8 cellular contexts compared by ENCODE assay signal in the genomic region with DNA sequence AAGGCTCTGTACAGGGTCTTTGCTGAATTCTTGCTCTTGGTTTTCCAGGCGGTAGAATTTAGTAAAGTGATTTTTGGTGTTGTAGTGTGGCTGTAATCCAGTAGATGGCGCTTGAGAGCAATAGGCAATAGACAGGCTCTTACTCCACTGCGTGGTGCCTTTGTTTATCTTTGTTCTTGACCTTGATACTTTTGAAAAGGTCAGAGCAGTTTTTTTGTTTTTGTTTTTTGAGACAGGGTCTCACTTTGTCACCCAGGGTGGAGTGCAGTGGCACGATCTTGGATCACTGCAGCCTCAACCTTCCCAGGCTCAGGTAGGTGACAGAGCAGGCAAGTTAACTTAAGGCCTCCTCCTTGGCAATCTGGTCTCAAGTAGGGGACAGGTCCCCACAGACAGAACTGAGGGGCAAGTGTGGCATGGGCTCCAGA. TPM values are rescaled to one million over a fixed set of nuclear protein-coding genes. Genes with fewer than 3 reads are reported as not detected.
DNase-seq lines count a peak whose midpoint lies in the region; ATAC-seq and TF ChIP-seq lines count a peak whose summit lies in the region.

No MANE protein-coding gene starts in this region.

- ATAC-seq in psoas muscle (no peak), GM18909 (IDR thresholded peaks at IDR 0.05; ENCODE audit: poor library complexity, unreplicated experiment) (no peak), aorta (ENCODE audit: low FRiP score) (no peak)

- peaks cover 13% of the 10 kb centered on the region for H3K27me3 Mint-ChIP-seq in activated T-cell treated with anti-CD3 and anti-CD28 coated beads, Interleukin-2, amount 50 U/mL, for 24 hours

- no peaks in the 10 kb centered on the region for H3K4me1 ChIP-seq in psoas muscle
- no peaks in the 10 kb centered on the region for H3K4me1 ChIP-seq in aorta (ENCODE audit: control insufficient read depth in 1 of 2, insufficient read depth in 2 of 2, low read length in 2 of 2)

- H3K27ac ChIP-seq in psoas muscle (no peak overlapping the region), aorta (ENCODE audit: low read depth in 1 of 2, low read length in 2 of 2) (no peak overlapping the region)

- H3K9me3 ChIP-seq in psoas muscle (no peaks in the 10 kb centered on the region), aorta (ENCODE audit: control insufficient read depth, low read length) (no peaks in the 10 kb centered on the region)

- no peaks in the 10 kb centered on the region for H3K36me3 Mint-ChIP-seq in activated T-cell treated with anti-CD3 and anti-CD28 coated beads, Interleukin-2, amount 50 U/mL, for 24 hours (ENCODE audit: low read depth)

- DNase-seq in Ammon's horn (ENCODE audit: low spot score) (peak; percentile 73), GM19238 (ENCODE audit: insufficient read length, low spot score) (peak; percentile 30), NOMO-1 treated with dmso at 0.1 percent for 144 hours (lab: John Stamatoyannopoulos, UW; ENCODE audit: unreplicated experiment) (peak; percentile 39), fibroblast of the conjunctiva (ENCODE audit: low read depth) (peak; percentile 4), psoas muscle (no peak), aorta (no peak)
- DNase-seq in activated T-cell treated with anti-CD3 and anti-CD28 coated beads, Interleukin-2, amount 50 U/mL, for 24 hours, result peak; percentile 54

- peak; percentile 58 for TF ChIP-seq CTCF in psoas muscle (IDR thresholded peaks at IDR 0.05)

- peaks cover 4% of the 10 kb centered on the region for H3K9me3 Mint-ChIP-seq in activated T-cell treated with anti-CD3 and anti-CD28 coated beads, Interleukin-2, amount 50 U/mL, for 24 hours

- H3K27me3 ChIP-seq in psoas muscle (ENCODE audit: insufficient read depth in 3 of 3, low read length in 2 of 3) (peaks cover 0 to 2% (median 0%) of the 10 kb centered on the region in 3 donors), aorta (ENCODE audit: control insufficient read depth in 1 of 2, insufficient read depth in 2 of 2, low read length in 1 of 2) (no peaks in the 10 kb centered on the region)

- no peak overlapping the region for H3K27ac Mint-ChIP-seq in activated T-cell treated with anti-CD3 and anti-CD28 coated beads, Interleukin-2, amount 50 U/mL, for 24 hours

- no peak overlapping the region for H3K4me3 Mint-ChIP-seq in activated T-cell treated with anti-CD3 and anti-CD28 coated beads, Interleukin-2, amount 50 U/mL, for 24 hours

- no peaks in the 10 kb centered on the region for H3K36me3 ChIP-seq in psoas muscle (ENCODE audit: insufficient read depth in 1 of 2, low read depth in 1 of 2)
- no peaks in the 10 kb centered on the region for H3K36me3 ChIP-seq in aorta (ENCODE audit: control insufficient read depth in 1 of 2, insufficient read depth in 2 of 2, low read length in 1 of 2)

- WGBS in psoas muscle, 3 donors, result 5 to 8% (median 8%) methylated on average over 4 of the region's 4 CpGs
- WGBS in aorta, 2 donors, result 3 to 5% methylated on average over 4 of the region's 4 CpGs

- no peak overlapping the region for H3K4me3 ChIP-seq in psoas muscle
- H3K4me3 ChIP-seq in aorta (ENCODE audit: low read length in 2 of 2), result no peak overlapping the region

- H3K4me1 Mint-ChIP-seq in activated T-cell treated with anti-CD3 and anti-CD28 coated beads, Interleukin-2, amount 50 U/mL, for 24 hours (ENCODE audit: low read depth), result peaks cover 26% of the 10 kb centered on the region

- intact Hi-C loops in psoas muscle (cut with DNase I), result loop anchor here in 1 of 2 donors (5.0 kb wide), 1 partner anchor 62 kb away; no protein-coding TSS in a partner anchor
- intact Hi-C loops in aorta (cut with DNase I), result no loop called here

RNA-seq across cellular contexts. Expression of a gene that starts 12.2 kb away (rescaled TPM):
- total RNA-seq in psoas muscle, result 1 to 10 TPM in 3 of 4 donors, not detected in 1; 1.1 to 2.2 (median 1.1) TPM
- 1 to 10 TPM in 1 of 3 donors, under 1 TPM in 2; 0.44 to 1.2 (median 0.52) TPM for polyA plus RNA-seq in psoas muscle
- 10 to 100 TPM in 1 of 2 donors, 1 to 10 TPM in 1; 5.5 to 10.8 TPM for total RNA-seq in aorta
- 1 to 10 TPM; 1.7 to 3.5 TPM for polyA plus RNA-seq in aorta

RNA-seq across cellular contexts. Expression of a gene that starts 13.8 kb away (rescaled TPM):
- total RNA-seq in psoas muscle (1 to 10 TPM in 1 of 4 donors, not detected in 3; 1.1 TPM), aorta (not detected)
- polyA plus RNA-seq in psoas muscle (not detected), aorta (not detected)

RNA-seq across cellular contexts. Expression of a gene that starts 39.5 kb away (rescaled TPM):
- total RNA-seq in psoas muscle, result 1 to 10 TPM; 3.4 to 6.2 (median 4.0) TPM
- polyA plus RNA-seq in psoas muscle, result 1 to 10 TPM in 1 of 3 donors, under 1 TPM in 2; 0.93 to 2.4 (median 0.95) TPM
- 10 to 100 TPM; 27.4 to 78.4 TPM for total RNA-seq in aorta
- 10 to 100 TPM in 1 of 2 donors, 1 to 10 TPM in 1; 2.1 to 17.2 TPM for polyA plus RNA-seq in aorta

RNA-seq across cellular contexts. Expression of a gene that starts 44.3 kb away (rescaled TPM):
- 1 to 10 TPM in 3 of 4 donors, under 1 TPM in 1; 0.79 to 2.4 (median 1.7) TPM for total RNA-seq in psoas muscle
- polyA plus RNA-seq in psoas muscle, result 1 to 10 TPM in 1 of 3 donors, under 1 TPM in 2; 0.41 to 1.3 (median 0.42) TPM
- 10 to 100 TPM; 10.2 to 22.7 TPM for total RNA-seq in aorta
- polyA plus RNA-seq in aorta, result 1 to 10 TPM in 1 of 2 donors, under 1 TPM in 1; 0.38 to 2.0 TPM

Comparison
In these comparisons a context has a peak if more than half of its experiments do, and no peak if none do; other contexts are left out.
1. DNase-seq: peak in Ammon's horn (single experiment), GM19238 (single experiment), NOMO-1 treated with dmso at 0.1 percent for 144 hours (single experiment), activated T-cell treated with anti-CD3 and anti-CD28 coated beads, Interleukin-2, amount 50 U/mL, for 24 hours (single experiment) and fibroblast of the conjunctiva (single experiment); none in psoas muscle (0 of 2) and aorta (0 of 2).